ENCODE assay signal across 15 cellular contexts in the genomic region with DNA sequence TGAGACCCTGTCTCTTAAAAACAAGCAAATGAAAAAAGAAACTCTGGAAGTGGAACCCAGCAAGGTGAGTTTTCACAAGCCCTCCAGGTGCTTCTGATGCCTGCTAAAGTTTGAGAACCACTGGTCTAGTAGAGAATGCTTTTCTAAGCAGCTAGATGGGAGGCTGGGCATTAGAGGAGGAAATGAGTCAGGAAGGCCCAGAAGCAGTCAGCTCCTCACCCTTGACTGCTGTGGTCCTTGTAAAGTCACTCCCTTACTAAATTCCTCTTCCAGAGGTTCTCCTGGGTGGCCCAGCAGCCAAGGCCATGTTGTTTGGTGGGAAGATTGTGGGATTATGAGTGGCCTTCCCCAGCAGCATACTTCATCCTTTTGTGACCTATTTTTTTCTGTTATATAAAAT. TPM values are rescaled to one million over a fixed set of nuclear protein-coding genes. Genes with fewer than 3 reads are reported as not detected.
A peak's percentile ranks its signal among the peaks of the same experiment; 100 is the strongest.
DNase-seq lines count a peak whose midpoint lies in the region; ATAC-seq and TF ChIP-seq lines count a peak whose summit lies in the region.
"Had no signal": no experiment of that assay in that cellular context is flagged by ENCODE, and none has a peak within 500 bp of the region (broad histone marks: within the 10 kb centered on the region; RNA-seq: fewer than 3 reads in every experiment).

No MANE protein-coding gene starts in this region.

- no peak for TF ChIP-seq CTCF in Caco-2 (IDR thresholded peaks at IDR 0.05; ENCODE audit: insufficient read depth in 1 of 2, low read depth in 1 of 2, low read length in 1 of 2, severe bottlenecking in 1 of 2, unreplicated experiment in 1 of 2)

- no peaks in the 10 kb centered on the region for H3K36me3 Mint-ChIP-seq in Caco-2 (ENCODE audit: insufficient read depth, unreplicated experiment)
- H3K36me3 Mint-ChIP-seq: neural progenitor cell had no signal

- CTCF ChIA-PET in Caco-2 (lab: Charles Lee): no interaction called here

- BruUV-seq in Caco-2 (replicated peaks; lab: Mats Ljungman, UMichigan): no TSS peak

- no peaks in the 10 kb centered on the region for H3K9me3 ChIP-seq in Caco-2
- H3K9me3 ChIP-seq: BLaER1 treated with 17β-estradiol and CSF1 and Interleukin-3, amounts not matched to agents 10 nM and 100 nM had no signal

- H3K4me3 Mint-ChIP-seq in Caco-2 (ENCODE audit: unreplicated experiment): no peak overlapping the region
- H3K4me3 Mint-ChIP-seq: neural progenitor cell had no signal

- no peak overlapping the region for H3K4me3 ChIP-seq in Caco-2 (ENCODE audit: low read depth, low read length)
- H3K4me3 ChIP-seq: BLaER1 treated with 17β-estradiol and CSF1 and Interleukin-3, amounts not matched to agents 10 nM and 100 nM; neural progenitor cell had no signal

- no peak for ATAC-seq in GM18907 (IDR thresholded peaks at IDR 0.05; ENCODE audit: unreplicated experiment)
- ATAC-seq: HCT116 had no signal

- intact Hi-C loops in posterior vena cava (cut with DNase I): no loop called here
- intact Hi-C loops in Caco-2 (cut with micrococcal nuclease; ENCODE audit: unreplicated experiment): no loop called here

- DNase-seq in stimulated activated CD4-positive, alpha-beta T cell treated with anti-CD3 and anti-CD28 coated beads, Interleukin-15, amount 100 ng/mL, for 24 hours: peak; percentile 13
- no peak for DNase-seq in stimulated activated CD4-positive, alpha-beta T cell treated with anti-CD3 and anti-CD28 coated beads, Interleukin-12 subunit alpha, Interleukin-12 subunit beta, amount 100 ng/mL, for 4 hours
- peak; percentile 27 for DNase-seq in RKO (ENCODE audit: low spot score)
- DNase-seq in fibroblast of peridontal ligament (ENCODE audit: extremely low read depth): peak; percentile 38
- no peak for DNase-seq in posterior vena cava (ENCODE audit: low spot score)
- no peak for DNase-seq in iPS-NIHi11 (ENCODE audit: low spot score)
- no peak for DNase-seq in Caco-2
- DNase-seq: anterior cingulate cortex; kidney; NCI-H1048; stimulated activated CD4-positive, alpha-beta T cell treated with anti-CD3 and anti-CD28 coated beads, Interleukin-1b, Interleukin-23, amount 100 ng/mL, for 48 hours had no signal

- no peaks in the 10 kb centered on the region for H3K4me1 Mint-ChIP-seq in Caco-2 (ENCODE audit: low read depth, unreplicated experiment)

- no peaks in the 10 kb centered on the region for H3K9me3 Mint-ChIP-seq in Caco-2 (ENCODE audit: unreplicated experiment)
- H3K9me3 Mint-ChIP-seq: neural progenitor cell had no signal

- peaks cover 5% of the 10 kb centered on the region for H3K27me3 Mint-ChIP-seq in Caco-2 (ENCODE audit: insufficient read depth, unreplicated experiment)

- H3K36me3 ChIP-seq in Caco-2 (ENCODE audit: control insufficient read depth, insufficient read depth, low read length): no peaks in the 10 kb centered on the region
- H3K36me3 ChIP-seq: BLaER1 treated with 17β-estradiol and CSF1 and Interleukin-3, amounts not matched to agents 10 nM and 100 nM; neural progenitor cell had no signal

- no peak overlapping the region for H3K27ac Mint-ChIP-seq in Caco-2 (ENCODE audit: unreplicated experiment)
- H3K27ac Mint-ChIP-seq: neural progenitor cell had no signal

- POLR2A ChIA-PET in Caco-2 (lab: Charles Lee): no interaction called here

- H3K27me3 ChIP-seq in Caco-2 (replicated peaks; ENCODE audit: control insufficient read depth, insufficient read depth, low read length): no peaks in the 10 kb centered on the region
- H3K27me3 ChIP-seq: BLaER1 treated with 17β-estradiol and CSF1 and Interleukin-3, amounts not matched to agents 10 nM and 100 nM; neural progenitor cell had no signal

- H3K4me1 ChIP-seq in Caco-2: no peaks in the 10 kb centered on the region

RNA-seq across cellular contexts. Expression of gene FYN, which starts 52.0 kb away (rescaled TPM):
- total RNA-seq in posterior vena cava (10 to 100 TPM; 87.0 to 94.7 TPM), Caco-2 (2022) (7.2 and 7.6 TPM in 2 replicates)

Comparison
In these comparisons a context has a peak if more than half of its experiments do, and no peak if none do; other contexts are left out.
1. DNase-seq: peak in stimulated activated CD4-positive, alpha-beta T cell treated with anti-CD3 and anti-CD28 coated beads, Interleukin-15, amount 100 ng/mL, for 24 hours (single experiment), RKO (single experiment) and fibroblast of peridontal ligament (single experiment); none in stimulated activated CD4-positive, alpha-beta T cell treated with anti-CD3 and anti-CD28 coated beads, Interleukin-12 subunit alpha, Interleukin-12 subunit beta, amount 100 ng/mL, for 4 hours (single experiment), posterior vena cava (single experiment), iPS-NIHi11 (single experiment) and Caco-2 (0 of 2).
2. RNA of gene FYN, which starts 52.0 kb away (total RNA-seq): 87.0 to 94.7 TPM in posterior vena cava; 7.2 to 7.6 TPM in Caco-2; every median in the first group is over 10 times any median in the second.